12 cellular contexts compared by ENCODE assay signal in genomic region chr4:76611164-76611563, GRCh38.
A peak's percentile ranks its signal among the peaks of the same experiment; 100 is the strongest.
DNase-seq lines count a peak whose midpoint lies in the region; ATAC-seq and TF ChIP-seq lines count a peak whose summit lies in the region.
"Had no signal": no experiment of that assay in that cellular context is flagged by ENCODE, and none has a peak within 500 bp of the region (broad histone marks: within the 10 kb centered on the region; RNA-seq: fewer than 3 reads in every experiment).

No MANE protein-coding gene starts in this region.

- H3K4me3 ChIP-seq in AG04450 (ENCODE audit: low read depth, low read length) (no peak overlapping the region), Peyer's patch (no peak overlapping the region), neural progenitor cell (no peak overlapping the region)

- DNase-seq in AG04450 (ENCODE audit: low read depth, low spot score) (no peak), Peyer's patch (no peak), fibroblast of peridontal ligament (ENCODE audit: extremely low read depth) (peak; percentile 44), neural progenitor cell (ENCODE audit: low spot score) (no peak), hypothalamus (lab: John Stamatoyannopoulos, UW) (no peak), germinal center (ENCODE audit: low spot score) (no peak)
- DNase-seq: NCI-H1417 treated with DMSO at 0.1 percent for 48 hours had no signal

- no peak for TF ChIP-seq CTCF in AG04450 (IDR thresholded peaks at IDR 0.05; ENCODE audit: low read depth, low read length)
- TF ChIP-seq CTCF in Peyer's patch (IDR thresholded peaks at IDR 0.05): no peak
- no peak for TF ChIP-seq CTCF in neural progenitor cell (IDR thresholded peaks at IDR 0.05)

- peak overlapping the region; percentile 49 for H3K27ac ChIP-seq in AG04450 (ENCODE audit: low read depth, low read length)
- peak overlapping the region in 3 of 4 donors; percentile 56 to 63 (median 57) for H3K27ac ChIP-seq in Peyer's patch
- no peak overlapping the region for H3K27ac ChIP-seq in neural progenitor cell
- H3K27ac ChIP-seq: HL-60 had no signal

- POLR2A ChIA-PET in AG04450 (lab: Yijun Ruan, JAX): interaction anchor here (1.2 kb wide), 1 partner anchor 21 kb away, joined by 5 read pairs; no protein-coding TSS in a partner anchor

- no peak overlapping the region for H3K4me3 Mint-ChIP-seq in neural progenitor cell
- H3K4me3 Mint-ChIP-seq: neural crest cell; T-helper 1 cell treated with Interleukin-12 subunit alpha and Interleukin-12 subunit beta and Interleukin-4 antibody, amounts not matched to agents 30 μg/mL and 1 μg/mL, for 36 hours had no signal

- H3F3A ChIP-seq in neural progenitor cell (ENCODE audit: low read depth): peaks cover 4% of the 10 kb centered on the region

- H3K36me3 Mint-ChIP-seq in neural progenitor cell: peaks cover 14% of the 10 kb centered on the region

- no peak overlapping the region for H3K4me2 ChIP-seq in neural progenitor cell

- H3K27me3 Mint-ChIP-seq in neural progenitor cell (ENCODE audit: insufficient read depth, low read depth): no peaks in the 10 kb centered on the region

- ATAC-seq in HG03432 (IDR thresholded peaks at IDR 0.05; ENCODE audit: unreplicated experiment) (no peak), GM21526 (IDR thresholded peaks at IDR 0.05; ENCODE audit: low FRiP score, unreplicated experiment) (no peak)

- no peaks in the 10 kb centered on the region for H3K9me3 ChIP-seq in AG04450 (ENCODE audit: control insufficient read depth, insufficient read depth, low read length)
- no peaks in the 10 kb centered on the region for H3K9me3 ChIP-seq in Peyer's patch
- no peaks in the 10 kb centered on the region for H3K9me3 ChIP-seq in neural progenitor cell (ENCODE audit: low read depth)

- H3K79me2 ChIP-seq in neural progenitor cell (ENCODE audit: low read depth): no peaks in the 10 kb centered on the region

- peaks cover 8% of the 10 kb centered on the region for H4K20me1 ChIP-seq in neural progenitor cell (ENCODE audit: low read depth)

- H3K4me1 Mint-ChIP-seq in neural progenitor cell: peaks cover 29% of the 10 kb centered on the region

- H3K9me3 Mint-ChIP-seq in neural progenitor cell: no peaks in the 10 kb centered on the region
- H3K9me3 Mint-ChIP-seq: neural crest cell; T-helper 1 cell treated with Interleukin-12 subunit alpha and Interleukin-12 subunit beta and Interleukin-4 antibody, amounts not matched to agents 30 μg/mL and 1 μg/mL, for 36 hours had no signal

- H2AFZ ChIP-seq in neural progenitor cell (replicated peaks): no peak overlapping the region

- CTCF ChIA-PET in AG04450 (lab: Charles Lee): no interaction called here

- no peaks in the 10 kb centered on the region for H3K36me3 ChIP-seq in Peyer's patch
- no peaks in the 10 kb centered on the region for H3K36me3 ChIP-seq in neural progenitor cell

- no peak for TF ChIP-seq POLR2A in Peyer's patch (IDR thresholded peaks at IDR 0.05)

- no peaks in the 10 kb centered on the region for H3K27me3 ChIP-seq in AG04450 (ENCODE audit: control insufficient read depth, insufficient read depth, low read length)
- H3K27me3 ChIP-seq in Peyer's patch: no peaks in the 10 kb centered on the region
- H3K27me3 ChIP-seq in neural progenitor cell: no peaks in the 10 kb centered on the region

- no peak overlapping the region for H3K9ac ChIP-seq in neural progenitor cell

- H3K4me1 ChIP-seq in Peyer's patch (peaks cover 0 to 21% (median 0%) of the 10 kb centered on the region in 4 donors), neural progenitor cell (peaks cover 42% of the 10 kb centered on the region)

- peak overlapping the region; percentile 70 for H3K27ac Mint-ChIP-seq in neural progenitor cell
- H3K27ac Mint-ChIP-seq: T-helper 1 cell treated with Interleukin-12 subunit alpha and Interleukin-12 subunit beta and Interleukin-4 antibody, amounts not matched to agents 30 μg/mL and 1 μg/mL, for 36 hours had no signal
